10 cellular contexts compared by ENCODE assay signal in the genomic region with DNA sequence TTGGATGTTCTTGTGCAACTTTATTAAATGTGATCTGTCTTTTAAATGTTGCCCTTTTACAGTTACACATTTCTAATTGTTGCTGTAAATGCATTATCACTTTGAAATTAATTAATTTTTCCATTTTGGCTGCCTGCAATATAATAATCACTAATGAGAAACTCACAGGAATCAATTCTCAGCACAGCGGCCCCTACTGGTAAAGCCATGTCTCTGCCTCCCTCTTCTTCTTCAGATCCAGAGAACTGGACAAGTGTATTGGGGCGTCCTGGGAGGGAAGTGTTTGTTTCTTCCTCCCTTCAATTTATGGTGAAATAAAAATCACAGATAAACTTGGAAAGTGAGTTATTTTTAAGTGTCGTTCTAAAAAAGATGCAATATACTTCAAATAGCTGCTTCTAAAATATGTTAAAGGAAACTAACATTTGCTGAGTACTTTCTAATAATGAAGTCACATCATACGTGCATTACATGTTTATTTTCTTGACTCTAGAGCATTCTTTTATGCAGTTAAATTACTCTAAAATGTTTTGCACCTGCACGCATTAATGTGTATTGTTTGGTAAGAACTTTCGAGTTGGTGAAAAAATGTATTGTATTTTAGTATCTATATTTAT.
DNase-seq lines count a peak whose midpoint lies in the region; ATAC-seq and TF ChIP-seq lines count a peak whose summit lies in the region.
"Had no signal": no experiment of that assay in that cellular context is flagged by ENCODE, and none has a peak within 500 bp of the region (broad histone marks: within the 10 kb centered on the region; RNA-seq: fewer than 3 reads in every experiment).

No MANE protein-coding gene starts in this region.

- TF ChIP-seq CTCF in HL-60 (IDR thresholded peaks at IDR 0.05; ENCODE audit: insufficient read depth, low read length) (peak; percentile 89), WERI-Rb-1 (IDR thresholded peaks at IDR 0.05; ENCODE audit: low read depth, low read length) (peak; percentile 72), neural progenitor cell (IDR thresholded peaks at IDR 0.05) (peak; percentile 97)

- no peaks in the 10 kb centered on the region for H3K9me3 Mint-ChIP-seq in neural progenitor cell

- H3K4me2 ChIP-seq in neural progenitor cell, result no peak overlapping the region
- H3K4me2 ChIP-seq: BLaER1 had no signal

- H3K4me3 Mint-ChIP-seq in neural progenitor cell, result no peak overlapping the region

- H2AFZ ChIP-seq in neural progenitor cell (replicated peaks), result no peak overlapping the region

- H3K9ac ChIP-seq in neural progenitor cell, result no peak overlapping the region
- H3K9ac ChIP-seq: BLaER1 had no signal

- peaks cover 2% of the 10 kb centered on the region for H3K27me3 Mint-ChIP-seq in neural progenitor cell (ENCODE audit: insufficient read depth, low read depth)

- no peaks in the 10 kb centered on the region for H3K27me3 ChIP-seq in HL-60 (ENCODE audit: insufficient read depth, poor library complexity, severe bottlenecking)
- H3K27me3 ChIP-seq in WERI-Rb-1 (ENCODE audit: insufficient read depth, low read depth, severe bottlenecking), result no peaks in the 10 kb centered on the region
- H3K27me3 ChIP-seq in neural progenitor cell, result no peaks in the 10 kb centered on the region
- H3K27me3 ChIP-seq: BLaER1 had no signal

- no peak for ATAC-seq in GM19023 (IDR thresholded peaks at IDR 0.05; ENCODE audit: unreplicated experiment)
- ATAC-seq: right cardiac atrium had no signal

- DNase-seq in NCI-H1436 (lab: John Stamatoyannopoulos, UW) (peak; percentile 10), NCI-H1436 treated with DMSO at 0.1 percent for 48 hours (lab: John Stamatoyannopoulos, UW) (no peak), HL-60 (ENCODE audit: low read depth in 1 of 2, low spot score in 1 of 2) (peak; percentile 8 to 25), WERI-Rb-1 (peak; percentile 35), neural progenitor cell (ENCODE audit: low spot score) (peak; percentile 69), MV-4-11 (lab: John Stamatoyannopoulos, UW) (no peak)
- DNase-seq in effector CD4-positive, alpha-beta T cell, result peak; percentile 19

- H3K27ac ChIP-seq in HL-60 (replicated peaks), result no peak overlapping the region
- no peak overlapping the region for H3K27ac ChIP-seq in WERI-Rb-1
- no peak overlapping the region for H3K27ac ChIP-seq in neural progenitor cell
- H3K27ac ChIP-seq: BLaER1 had no signal

- no peaks in the 10 kb centered on the region for H3K4me1 Mint-ChIP-seq in neural progenitor cell

- no peaks in the 10 kb centered on the region for H3K4me1 ChIP-seq in neural progenitor cell
- H3K4me1 ChIP-seq: BLaER1 had no signal

- H3K27ac Mint-ChIP-seq in neural progenitor cell, result no peak overlapping the region

- no peaks in the 10 kb centered on the region for H3K9me3 ChIP-seq in WERI-Rb-1 (ENCODE audit: severe bottlenecking)
- H3K9me3 ChIP-seq in neural progenitor cell (ENCODE audit: low read depth), result no peaks in the 10 kb centered on the region
- H3K9me3 ChIP-seq: BLaER1 had no signal

- peaks cover 3% of the 10 kb centered on the region; the same call in 1 of the 2 replicates for H3K36me3 ChIP-seq in WERI-Rb-1
- no peaks in the 10 kb centered on the region for H3K36me3 ChIP-seq in neural progenitor cell

- no peaks in the 10 kb centered on the region for H4K20me1 ChIP-seq in neural progenitor cell (ENCODE audit: low read depth)
- H4K20me1 ChIP-seq: BLaER1 had no signal

- H3K4me3 ChIP-seq in HL-60 (replicated peaks; ENCODE audit: insufficient read depth, low read length), result no peak overlapping the region
- H3K4me3 ChIP-seq in WERI-Rb-1 (ENCODE audit: low read depth, low read length), result no peak overlapping the region
- no peak overlapping the region for H3K4me3 ChIP-seq in neural progenitor cell
- H3K4me3 ChIP-seq: BLaER1 had no signal

- no peaks in the 10 kb centered on the region for H3F3A ChIP-seq in neural progenitor cell (ENCODE audit: low read depth)

- H3K36me3 Mint-ChIP-seq in neural progenitor cell, result peaks cover 5% of the 10 kb centered on the region

- no peaks in the 10 kb centered on the region for H3K79me2 ChIP-seq in neural progenitor cell (ENCODE audit: low read depth)

Comparison
In these comparisons a context has a peak if more than half of its experiments do, and no peak if none do; other contexts are left out.
1. DNase-seq: peak in NCI-H1436 (single experiment), HL-60 (2 of 2), WERI-Rb-1 (single experiment), effector CD4-positive, alpha-beta T cell (single experiment) and neural progenitor cell (single experiment); none in NCI-H1436 treated with DMSO at 0.1 percent for 48 hours (single experiment) and MV-4-11 (single experiment).
2. Peak in every context shown above with its lines, with median percentiles within 50 percentile points of each other: CTCF ChIP-seq.